Comparison of ENCODE assay signal across 28 cellular contexts in the genomic region with DNA sequence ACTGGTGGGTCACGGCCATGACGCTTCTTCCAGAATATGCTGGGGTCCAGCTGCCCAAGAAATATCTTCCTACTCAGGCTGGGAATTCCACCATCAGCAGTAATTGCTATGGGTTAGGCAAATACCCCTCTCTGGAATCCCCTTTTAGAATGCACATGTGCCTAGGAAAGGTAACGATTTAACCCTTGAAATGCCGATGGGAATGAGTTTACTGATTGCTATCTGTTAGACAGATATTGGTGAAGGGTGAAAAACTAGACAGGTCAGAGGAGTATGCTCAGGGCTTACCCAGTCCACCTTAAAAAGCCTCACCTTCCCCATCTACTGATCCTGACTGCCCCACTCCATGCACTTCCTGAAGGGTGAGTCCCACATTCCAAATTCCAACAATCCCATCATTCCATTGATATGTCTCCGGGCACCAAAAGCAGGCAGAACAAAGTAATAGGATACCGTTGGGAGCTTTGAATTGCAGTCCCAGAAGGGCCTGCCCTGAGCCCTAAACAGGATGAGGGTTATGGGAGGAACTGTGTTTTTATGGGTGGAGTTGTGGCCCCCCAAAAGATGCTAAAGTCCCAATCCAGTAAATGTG. TPM values are rescaled to one million over a fixed set of nuclear protein-coding genes. Genes with fewer than 3 reads are reported as not detected.
DNase-seq lines count a peak whose midpoint lies in the region; TF ChIP-seq lines count a peak whose summit lies in the region.
"Had no signal": no experiment of that assay in that cellular context is flagged by ENCODE, and none has a peak within 500 bp of the region (broad histone marks: within the 10 kb centered on the region; RNA-seq: fewer than 3 reads in every experiment).

No MANE protein-coding gene starts in this region.

- H3K27ac Mint-ChIP-seq in nephron progenitor cell (peak overlapping the region; percentile 28), type B pancreatic cell (no peak overlapping the region)
- H3K27ac Mint-ChIP-seq: activated T-cell treated with anti-CD3 and anti-CD28 coated beads, Interleukin-2, amount 50 U/mL, for 72 hours; naive B cell; stimulated activated effector memory CD8-positive, alpha-beta T cell treated with anti-CD3 and anti-CD28 coated beads, Interleukin-12 subunit alpha, Interleukin-12 subunit beta, amount 100 ng/mL, for 72 hours had no signal

- CTCF ChIA-PET in RWPE1 (lab: Yijun Ruan, JAX) = interaction anchor here (0.6 to 1.0 kb wide), 2 partner anchors 11 to 991 kb away, joined by 4 to 5 read pairs; no protein-coding TSS in a partner anchor

- peaks cover 10% of the 10 kb centered on the region for H3K36me3 Mint-ChIP-seq in nephron progenitor cell (ENCODE audit: low read depth)
- H3K36me3 Mint-ChIP-seq in type B pancreatic cell = peaks cover 19% of the 10 kb centered on the region
- H3K36me3 Mint-ChIP-seq: naive B cell; stimulated activated effector memory CD8-positive, alpha-beta T cell treated with anti-CD3 and anti-CD28 coated beads, Interleukin-12 subunit alpha, Interleukin-12 subunit beta, amount 100 ng/mL, for 72 hours had no signal

- POLR2A ChIA-PET in RWPE1 (lab: Yijun Ruan, JAX; ENCODE audit: low non-redundant PET) = no interaction called here

- H3K4me3 Mint-ChIP-seq in nephron progenitor cell = no peak overlapping the region
- no peak overlapping the region for H3K4me3 Mint-ChIP-seq in type B pancreatic cell
- H3K4me3 Mint-ChIP-seq: activated T-cell treated with anti-CD3 and anti-CD28 coated beads, Interleukin-2, amount 50 U/mL, for 72 hours; naive B cell; stimulated activated effector memory CD8-positive, alpha-beta T cell treated with anti-CD3 and anti-CD28 coated beads, Interleukin-12 subunit alpha, Interleukin-12 subunit beta, amount 100 ng/mL, for 72 hours had no signal

- H3K4me1 Mint-ChIP-seq in nephron progenitor cell (peaks cover 86% of the 10 kb centered on the region), type B pancreatic cell (ENCODE audit: unreplicated experiment) (peaks cover 63% of the 10 kb centered on the region)

- no peaks in the 10 kb centered on the region for H3K27me3 Mint-ChIP-seq in nephron progenitor cell (ENCODE audit: low read depth, poor library complexity)
- no peaks in the 10 kb centered on the region for H3K27me3 Mint-ChIP-seq in type B pancreatic cell
- H3K27me3 Mint-ChIP-seq: naive B cell had no signal

- TF ChIP-seq CTCF in RWPE1 (conservative IDR thresholded peaks at IDR 0.05; ENCODE audit: low read depth) = no peak
- no peak for TF ChIP-seq CTCF in nephron progenitor cell (IDR thresholded peaks at IDR 0.05)
- no peak for TF ChIP-seq CTCF in type B pancreatic cell (conservative IDR thresholded peaks at IDR 0.05)

- peak overlapping the region; percentile 51 for H3K27ac ChIP-seq in RWPE1
- H3K27ac ChIP-seq: BLaER1, KMS-11, left ventricle myocardium inferior had no signal

- H3K9me3 Mint-ChIP-seq in nephron progenitor cell (no peaks in the 10 kb centered on the region), type B pancreatic cell (no peaks in the 10 kb centered on the region)
- H3K9me3 Mint-ChIP-seq: activated T-cell treated with anti-CD3 and anti-CD28 coated beads, Interleukin-2, amount 50 U/mL, for 72 hours; stimulated activated effector memory CD8-positive, alpha-beta T cell treated with anti-CD3 and anti-CD28 coated beads, Interleukin-12 subunit alpha, Interleukin-12 subunit beta, amount 100 ng/mL, for 72 hours had no signal

- DNase-seq in ELR (ENCODE audit: low read depth) = peak; percentile 38
- DNase-seq in RWPE1 (ENCODE audit: low spot score) = peak; percentile 57
- DNase-seq in fibroblast of peridontal ligament (ENCODE audit: extremely low read depth) = peak; percentile 19
- no peak for DNase-seq in nephron progenitor cell
- no peak for DNase-seq in Kasumi-1 (lab: John Stamatoyannopoulos, UW)
- DNase-seq in T1000 (lab: John Stamatoyannopoulos, UW) = no peak
- DNase-seq in NCI-H774 (lab: John Stamatoyannopoulos, UW) = no peak
- no peak for DNase-seq in type B pancreatic cell (ENCODE audit: extremely low spot score, unreplicated experiment)
- DNase-seq: activated CD4-positive, alpha-beta T cell treated with anti-CD3 and anti-CD28 coated beads, Interleukin-2, amount 50 U/mL, for 48 hours; activated naive CD4-positive, alpha-beta T cell; activated T-cell treated with anti-CD3 and anti-CD28 coated beads, Interleukin-2, amount 50 U/mL, for 72 hours; cerebellar nuclear complex; esophagus squamous epithelium; gastrocnemius medialis; GDM1; hypothalamus; left ventricle myocardium inferior; naive B cell; NCI-H1930; NK-92 treated with Interleukin-12 subunit alpha and Interleukin-12 subunit beta, amount 100 ng/mL, for 24 hours; nucleus accumbens; PC-3; stimulated activated CD4-positive, alpha-beta T cell treated with anti-CD3 and anti-CD28 coated beads, Interleukin-15, amount 100 ng/mL, for 24 hours; T-helper 2 cell; transverse colon had no signal

RNA-seq across cellular contexts. Expression of a gene that starts 59.3 kb away (rescaled TPM):
- total RNA-seq in type B pancreatic cell (ENCODE audit: low replicate concordance) = 57.4 and 80.0 TPM in 2 replicates

Comparison
In these comparisons a context has a peak if more than half of its experiments do, and no peak if none do; other contexts are left out.
1. DNase-seq: peak in ELR (single experiment), RWPE1 (single experiment) and fibroblast of peridontal ligament (single experiment); none in nephron progenitor cell (single experiment), Kasumi-1 (0 of 2), T1000 (single experiment), NCI-H774 (single experiment) and type B pancreatic cell (single experiment).